8 cellular contexts compared by ENCODE assay signal in genomic region chr6:143400258-143401059, GRCh38. TPM values are rescaled to one million over a fixed set of nuclear protein-coding genes. Genes with fewer than 3 reads are reported as not detected.
DNase-seq lines count a peak whose midpoint lies in the region; ATAC-seq, FAIRE-seq and TF ChIP-seq lines count a peak whose summit lies in the region.

No MANE protein-coding gene starts in this region.

- intact Hi-C loops in Right ventricle myocardium superior (cut with DNase I) (no loop called here), left ventricle myocardium inferior (cut with micrococcal nuclease) (no loop called here), upper lobe of right lung (cut with DNase I) (no loop called here)

- H3K9me3 ChIP-seq in left ventricle myocardium inferior (replicated peaks) (no peaks in the 10 kb centered on the region), upper lobe of right lung (no peaks in the 10 kb centered on the region)

- H3K27me3 ChIP-seq in left ventricle myocardium inferior (ENCODE audit: low read depth), result no peaks in the 10 kb centered on the region
- H3K27me3 ChIP-seq in foreskin keratinocyte, result no peaks in the 10 kb centered on the region
- no peaks in the 10 kb centered on the region for H3K27me3 ChIP-seq in upper lobe of right lung

- TF ChIP-seq CTCF in left ventricle myocardium inferior (IDR thresholded peaks at IDR 0.05; ENCODE audit: borderline replicate concordance) (no peak), foreskin keratinocyte (conservative IDR thresholded peaks at IDR 0.05) (no peak), upper lobe of right lung (IDR thresholded peaks at IDR 0.05) (no peak)

- FAIRE-seq in HTR-8/SVneo (lab: Jason Lieb, UNC), result no peak

- peak; percentile 83 for ATAC-seq in Right ventricle myocardium superior (ENCODE audit: poor library complexity)
- ATAC-seq in foreskin keratinocyte, result no peak
- peak; percentile 82 for ATAC-seq in upper lobe of right lung

- no peak for DNase-seq in Right ventricle myocardium superior
- DNase-seq in left ventricle myocardium inferior, result no peak
- peak; percentile 76 for DNase-seq in NOMO-1 treated with DMSO at 0.1 percent for 48 hours (lab: John Stamatoyannopoulos, UW; ENCODE audit: unreplicated experiment)
- DNase-seq in foreskin keratinocyte, result peak in 1 of 2 donors; percentile 40
- no peak for DNase-seq in upper lobe of right lung
- no peak for DNase-seq in HTR-8/SVneo (ENCODE audit: insufficient read length, low spot score)
- no peak for DNase-seq in NCI-H1694 treated with DMSO at 0.1 percent for 48 hours (lab: John Stamatoyannopoulos, UW)
- DNase-seq in nucleus accumbens (lab: John Stamatoyannopoulos, UW), result no peak

- no peak overlapping the region for H3K27ac ChIP-seq in left ventricle myocardium inferior (replicated peaks)
- peak overlapping the region; percentile 32 for H3K27ac ChIP-seq in foreskin keratinocyte
- peak overlapping the region; percentile 24 for H3K27ac ChIP-seq in upper lobe of right lung

- no peaks in the 10 kb centered on the region for H3K36me3 ChIP-seq in left ventricle myocardium inferior
- no peaks in the 10 kb centered on the region for H3K36me3 ChIP-seq in upper lobe of right lung

- H3K4me3 ChIP-seq in left ventricle myocardium inferior (no peak overlapping the region), upper lobe of right lung (no peak overlapping the region)

- H3K4me1 ChIP-seq in left ventricle myocardium inferior (peaks cover 21% of the 10 kb centered on the region), foreskin keratinocyte (peaks cover 46% of the 10 kb centered on the region), upper lobe of right lung (peaks cover 8% of the 10 kb centered on the region)

RNA-seq across cellular contexts. Expression of gene ADAT2, which starts 50.0 kb away (rescaled TPM):
- total RNA-seq in Right ventricle myocardium superior (1.4 TPM), left ventricle myocardium inferior (1.5 TPM), foreskin keratinocyte (8.8 and 11.9 TPM in 2 replicates), upper lobe of right lung (7.1 TPM)
- 4.8 and 6.2 TPM in 2 replicates for polyA plus RNA-seq in foreskin keratinocyte

RNA-seq across cellular contexts. Expression of gene PEX3, which starts 50.1 kb away (rescaled TPM):
- total RNA-seq in Right ventricle myocardium superior, result 17.9 TPM
- 21.0 TPM for total RNA-seq in left ventricle myocardium inferior
- total RNA-seq in foreskin keratinocyte, result 30.1 and 35.8 TPM in 2 replicates
- polyA plus RNA-seq in foreskin keratinocyte, result 22.5 and 28.0 TPM in 2 replicates
- total RNA-seq in upper lobe of right lung, result 18.8 TPM
